ENCODE assay signal across 6 cellular contexts in the genomic region with DNA sequence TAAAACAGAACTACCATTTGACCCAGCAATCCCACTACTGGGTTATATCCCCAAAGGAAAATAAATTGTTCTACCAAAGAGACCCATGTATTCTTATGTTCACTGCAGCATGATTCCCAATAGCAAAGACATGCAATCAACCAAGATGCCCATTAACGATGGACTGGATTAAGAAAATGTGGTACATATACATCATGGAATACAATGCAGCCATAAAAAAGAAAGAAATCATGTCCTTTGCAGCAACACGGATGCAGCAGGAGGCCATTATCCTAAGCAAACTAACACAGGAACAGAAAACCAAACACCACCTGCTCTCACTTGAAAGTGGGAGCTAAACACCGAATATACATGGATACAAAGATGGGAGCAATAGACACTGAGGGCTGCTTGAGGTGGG.
"Had no signal": no experiment of that assay in that cellular context is flagged by ENCODE, and none has a peak within 500 bp of the region (broad histone marks: within the 10 kb centered on the region; RNA-seq: fewer than 3 reads in every experiment).

No MANE protein-coding gene starts in this region.

- DNase-seq: IMR-90, KBM-7, KG1 had no signal

- H3K27ac Mint-ChIP-seq: IgD-negative memory B cell had no signal

- FAIRE-seq: HepG2 had no signal

- H3K27me3 Mint-ChIP-seq: IgD-negative memory B cell had no signal

- H3K4me3 Mint-ChIP-seq: IgD-negative memory B cell had no signal

- ATAC-seq: HepG2 had no signal

- H3K27ac ChIP-seq: HL-60 had no signal

- H3K9me3 Mint-ChIP-seq: IgD-negative memory B cell had no signal
